Comparison of ENCODE assay signal across 20 cellular contexts in genomic region chr3:126826693-126827092, GRCh38.
"Had no signal": no experiment of that assay in that cellular context is flagged by ENCODE, and none has a peak within 500 bp of the region (broad histone marks: within the 10 kb centered on the region; RNA-seq: fewer than 3 reads in every experiment).

No MANE protein-coding gene starts in this region.

- H3K4me1 ChIP-seq: colonic mucosa, right lobe of liver, tibial artery, upper lobe of left lung, uterus had no signal

- H3K27ac ChIP-seq: colonic mucosa, hepatocyte, neutrophil, right lobe of liver, tibial artery, upper lobe of left lung, uterus had no signal

- H2AFZ ChIP-seq: hepatocyte had no signal

- H3K36me3 ChIP-seq: colonic mucosa, neutrophil, right lobe of liver, tibial artery, upper lobe of left lung, uterus had no signal

- H3K9me3 ChIP-seq: colonic mucosa, mucosa of descending colon, neutrophil, right lobe of liver, tibial artery, upper lobe of left lung, uterus had no signal

- ATAC-seq: left colon; mucosa of descending colon; naive thymus-derived CD8-positive, alpha-beta T cell; right lobe of liver; stimulated activated effector memory CD8-positive, alpha-beta T cell treated with anti-CD3 and anti-CD28 coated beads, Interleukin-12 subunit alpha, Interleukin-12 subunit beta, amount 100 ng/mL, for 72 hours had no signal

- H3K27me3 ChIP-seq: colonic mucosa, hepatocyte, neutrophil, right lobe of liver, tibial artery, upper lobe of left lung, uterus had no signal

- DNase-seq: colonic mucosa; dermis blood vessel endothelial cell; foreskin melanocyte; glutamatergic neuron; kidney; left colon; mammary epithelial cell; mucosa of descending colon; naive thymus-derived CD8-positive, alpha-beta T cell; posterior cingulate gyrus; right lobe of liver; stimulated activated CD4-positive, alpha-beta T cell treated with anti-CD3 and anti-CD28 coated beads, Interleukin-4, amount 100 ng/mL, for 1 hour; stimulated activated CD8-positive, alpha-beta memory T cell treated with anti-CD3 and anti-CD28 coated beads, Interleukin-4, amount 100 ng/mL, for 48 hours; upper lobe of left lung; uterus had no signal

- H3K27ac Mint-ChIP-seq: naive thymus-derived CD8-positive, alpha-beta T cell; stimulated activated effector memory CD8-positive, alpha-beta T cell treated with anti-CD3 and anti-CD28 coated beads, Interleukin-12 subunit alpha, Interleukin-12 subunit beta, amount 100 ng/mL, for 72 hours; stimulated activated naive CD8-positive, alpha-beta T cell treated with anti-CD3 and anti-CD28 coated beads, Interleukin-15, Interleukin-2, amounts not matched to agents 100 ng/mL and 50 ng/mL, for 24 hours had no signal

- H3K27me3 Mint-ChIP-seq: naive thymus-derived CD8-positive, alpha-beta T cell; stimulated activated naive CD8-positive, alpha-beta T cell treated with anti-CD3 and anti-CD28 coated beads, Interleukin-15, Interleukin-2, amounts not matched to agents 100 ng/mL and 50 ng/mL, for 24 hours had no signal

- H3K36me3 Mint-ChIP-seq: stimulated activated effector memory CD8-positive, alpha-beta T cell treated with anti-CD3 and anti-CD28 coated beads, Interleukin-12 subunit alpha, Interleukin-12 subunit beta, amount 100 ng/mL, for 72 hours had no signal

- H3K9me3 Mint-ChIP-seq: stimulated activated effector memory CD8-positive, alpha-beta T cell treated with anti-CD3 and anti-CD28 coated beads, Interleukin-12 subunit alpha, Interleukin-12 subunit beta, amount 100 ng/mL, for 72 hours had no signal

- H3K4me3 ChIP-seq: colonic mucosa, hepatocyte, mucosa of descending colon, right lobe of liver, tibial artery, upper lobe of left lung, uterus had no signal

- H3K4me3 Mint-ChIP-seq: naive thymus-derived CD8-positive, alpha-beta T cell; stimulated activated effector memory CD8-positive, alpha-beta T cell treated with anti-CD3 and anti-CD28 coated beads, Interleukin-12 subunit alpha, Interleukin-12 subunit beta, amount 100 ng/mL, for 72 hours; stimulated activated naive CD8-positive, alpha-beta T cell treated with anti-CD3 and anti-CD28 coated beads, Interleukin-15, Interleukin-2, amounts not matched to agents 100 ng/mL and 50 ng/mL, for 24 hours had no signal

- H3K79me2 ChIP-seq: hepatocyte had no signal
